ENCODE assay signal across 20 cellular contexts in genomic region chr4:113678651-113679050, GRCh38.
"Had no signal": no experiment of that assay in that cellular context is flagged by ENCODE, and none has a peak within 500 bp of the region (broad histone marks: within the 10 kb centered on the region; RNA-seq: fewer than 3 reads in every experiment).

No MANE protein-coding gene starts in this region.

- H3K27me3 ChIP-seq: breast epithelium, esophagus muscularis mucosa, gastrocnemius medialis, tibial nerve had no signal

- H3K27me3 Mint-ChIP-seq: activated CD4-positive, alpha-beta T cell treated with anti-CD3 and anti-CD28 coated beads, Interleukin-2, amount 10 ng/mL, durations not matched to agents 24 days and 14 days; activated T-cell treated with anti-CD3 and anti-CD28 coated beads, Interleukin-2, amount 50 U/mL, for 24 hours; naive thymus-derived CD4-positive, alpha-beta T cell had no signal

- H3K9me3 ChIP-seq: breast epithelium, esophagus muscularis mucosa, gastrocnemius medialis, mucosa of descending colon, tibial nerve had no signal

- H3K27ac Mint-ChIP-seq: activated CD4-positive, alpha-beta T cell treated with anti-CD3 and anti-CD28 coated beads, Interleukin-2, amount 10 ng/mL, durations not matched to agents 24 days and 14 days; activated CD8-positive, alpha-beta T cell treated with anti-CD3 and anti-CD28 coated beads, Interleukin-2, amount 10 ng/mL, durations not matched to agents 7 days and 5 days; activated naive CD4-positive, alpha-beta T cell treated with anti-CD3 and anti-CD28 coated beads for 36 hours had no signal

- H3K36me3 ChIP-seq: breast epithelium, esophagus muscularis mucosa, gastrocnemius medialis had no signal

- DNase-seq: activated CD4-positive, alpha-beta T cell treated with anti-CD3 and anti-CD28 coated beads, Interleukin-2, amount 10 ng/mL, durations not matched to agents 24 days and 14 days; activated CD8-positive, alpha-beta T cell treated with anti-CD3 and anti-CD28 coated beads, Interleukin-2, amount 10 ng/mL, durations not matched to agents 7 days and 5 days; activated naive CD4-positive, alpha-beta T cell treated with anti-CD3 and anti-CD28 coated beads for 36 hours; activated T-cell treated with anti-CD3 and anti-CD28 coated beads, Interleukin-2, amount 50 U/mL, for 24 hours; cerebellar nuclear complex; dermis blood vessel endothelial cell; effector memory CD4-positive, alpha-beta T cell; gastrocnemius medialis; mesenchymal stem cell; mucosa of descending colon; naive thymus-derived CD4-positive, alpha-beta T cell; stimulated activated CD8-positive, alpha-beta memory T cell treated with anti-CD3 and anti-CD28 coated beads, Interleukin-4, amount 100 ng/mL, for 48 hours; stimulated activated naive CD4-positive, alpha-beta T cell; T1000 had no signal

- FAIRE-seq: astrocyte, endothelial cell of umbilical vein, urothelium cell line had no signal

- H3K4me3 Mint-ChIP-seq: activated CD4-positive, alpha-beta T cell treated with anti-CD3 and anti-CD28 coated beads, Interleukin-2, amount 10 ng/mL, durations not matched to agents 24 days and 14 days; activated CD8-positive, alpha-beta T cell treated with anti-CD3 and anti-CD28 coated beads, Interleukin-2, amount 10 ng/mL, durations not matched to agents 7 days and 5 days; activated naive CD4-positive, alpha-beta T cell treated with anti-CD3 and anti-CD28 coated beads for 36 hours; activated T-cell treated with anti-CD3 and anti-CD28 coated beads, Interleukin-2, amount 50 U/mL, for 24 hours had no signal

- ATAC-seq: activated CD8-positive, alpha-beta T cell treated with anti-CD3 and anti-CD28 coated beads, Interleukin-2, amount 10 ng/mL, durations not matched to agents 7 days and 5 days; gastrocnemius medialis; mucosa of descending colon; naive thymus-derived CD4-positive, alpha-beta T cell had no signal

- H3K27ac ChIP-seq: breast epithelium, esophagus muscularis mucosa, tibial nerve had no signal

- H3K4me3 ChIP-seq: breast epithelium, esophagus muscularis mucosa, gastrocnemius medialis, mucosa of descending colon, tibial nerve had no signal
